Comparison of ENCODE assay signal across 1 cellular context in the genomic region with DNA sequence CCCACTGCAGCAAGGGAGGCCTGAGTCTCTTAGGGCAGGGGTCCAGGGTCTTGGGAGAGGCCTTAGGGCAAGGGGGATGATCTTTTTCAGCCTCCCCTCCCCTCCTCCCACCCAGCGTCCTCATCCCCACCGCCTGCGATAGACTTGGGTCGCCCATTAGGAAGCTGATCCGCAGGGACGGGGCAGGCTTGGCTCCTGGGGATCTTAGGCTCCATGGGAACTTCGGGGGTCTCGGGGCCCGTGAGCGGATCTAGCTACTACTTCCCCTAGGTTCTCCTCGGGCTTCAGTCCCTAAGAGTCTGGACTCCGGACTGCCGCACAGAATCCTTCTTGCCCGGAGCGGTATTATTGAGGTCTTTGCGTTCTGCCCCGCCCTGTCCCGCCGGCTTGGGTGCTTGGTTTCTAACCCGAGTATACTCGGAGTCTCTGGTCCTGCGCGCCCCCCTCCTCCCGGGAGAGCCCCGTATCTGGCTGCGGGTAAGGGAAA.
TF ChIP-seq lines count a peak whose summit lies in the region.

No MANE protein-coding gene starts in this region.

TF ChIP-seq in IMR-90, 13 proteins besides CTCF, POLR2A, EP300 and RAD21 (continued from another document):
- TF ChIP-seq, protein P1, sequence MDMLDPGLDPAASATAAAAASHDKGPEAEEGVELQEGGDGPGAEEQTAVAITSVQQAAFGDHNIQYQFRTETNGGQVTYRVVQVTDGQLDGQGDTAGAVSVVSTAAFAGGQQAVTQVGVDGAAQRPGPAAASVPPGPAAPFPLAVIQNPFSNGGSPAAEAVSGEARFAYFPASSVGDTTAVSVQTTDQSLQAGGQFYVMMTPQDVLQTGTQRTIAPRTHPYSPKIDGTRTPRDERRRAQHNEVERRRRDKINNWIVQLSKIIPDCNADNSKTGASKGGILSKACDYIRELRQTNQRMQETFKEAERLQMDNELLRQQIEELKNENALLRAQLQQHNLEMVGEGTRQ (IDR thresholded peaks at IDR 0.05; ENCODE audit: low read depth, low read length) = no peak
- TF ChIP-seq MAZ (IDR thresholded peaks at IDR 0.05; ENCODE audit: borderline replicate concordance, low read depth, low read length) = no peak
- no peak for TF ChIP-seq RCOR1 (IDR thresholded peaks at IDR 0.05; ENCODE audit: insufficient replicate concordance, low read length)
- TF ChIP-seq NFE2L2 (IDR thresholded peaks at IDR 0.05; ENCODE audit: low read depth, low read length) = no peak
- TF ChIP-seq SMC3 (IDR thresholded peaks at IDR 0.05; ENCODE audit: low read depth, low read length) = no peak
- TF ChIP-seq CHD1 (IDR thresholded peaks at IDR 0.05; ENCODE audit: low read depth, low read length) = no peak
- no peak for TF ChIP-seq CEBPB (IDR thresholded peaks at IDR 0.05; ENCODE audit: low read depth, low read length)
- TF ChIP-seq RFX5 (IDR thresholded peaks at IDR 0.05; ENCODE audit: low read depth, low read length) = no peak
- no peak for TF ChIP-seq MAFK (IDR thresholded peaks at IDR 0.05; ENCODE audit: low read depth, low read length)
- TF ChIP-seq BHLHE40 (IDR thresholded peaks at IDR 0.05; ENCODE audit: low read depth, low read length) = no peak
- no peak for TF ChIP-seq FOS (IDR thresholded peaks at IDR 0.05; ENCODE audit: low read depth, low read length)
